ENCODE assay signal across 8 cellular contexts in the genomic region with DNA sequence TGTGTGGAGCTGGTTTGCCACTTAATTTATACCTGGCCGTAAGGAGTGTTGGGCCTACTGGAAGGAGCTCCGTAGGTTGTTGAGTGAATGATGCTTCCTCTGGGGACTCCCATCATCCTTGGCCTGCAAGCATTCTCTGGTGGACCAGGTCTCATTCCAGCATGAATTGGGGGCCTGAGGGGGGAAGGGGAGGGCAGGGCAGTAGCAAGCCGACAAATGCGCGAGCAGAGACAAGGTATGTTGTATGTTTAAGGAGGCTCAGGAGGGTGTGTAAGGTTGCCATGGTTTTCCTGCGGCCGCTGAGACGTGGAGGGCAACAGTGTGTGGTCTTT. TPM values are rescaled to one million over a fixed set of nuclear protein-coding genes. Genes with fewer than 3 reads are reported as not detected.
DNase-seq lines count a peak whose midpoint lies in the region; ATAC-seq and TF ChIP-seq lines count a peak whose summit lies in the region.

No MANE protein-coding gene starts in this region.

- no peak for ATAC-seq in naive B cell (ENCODE audit: low read depth in 2 of 2)
- ATAC-seq in GM21515 (IDR thresholded peaks at IDR 0.05; ENCODE audit: unreplicated experiment) = no peak

- H3K4me1 Mint-ChIP-seq in naive B cell = peaks cover 27 to 50% (median 39%) of the 10 kb centered on the region in 3 donors

- peaks cover 37 to 43% of the 10 kb centered on the region in 2 donors for H3K36me3 Mint-ChIP-seq in naive B cell

- H3F3A ChIP-seq in Loucy (ENCODE audit: low read depth) = no peaks in the 10 kb centered on the region

- peaks cover 6 to 33% (median 16%) of the 10 kb centered on the region in 7 donors for H3K9me3 Mint-ChIP-seq in naive B cell

- H3K4me3 Mint-ChIP-seq in naive B cell = peak overlapping the region; percentile 92 to 97 (median 94)

- intact Hi-C loops in dorsolateral prefrontal cortex (cut with DNase I) = loop anchor here in 1 of 2 donors (5.0 to 10.0 kb wide), 2 partner anchors 50 to 93 kb away; partner anchors contain the start of genes ZNF460 and ZNF805

- peaks cover 24% of the 10 kb centered on the region; the same call in 1 of the 2 replicates for H3K36me3 ChIP-seq in Loucy (ENCODE audit: insufficient read depth, low read length)

- DNase-seq in COLO668 (lab: John Stamatoyannopoulos, UW; ENCODE audit: unreplicated experiment) (peak; percentile 7), dorsolateral prefrontal cortex (no peak), naive B cell (no peak), NCI-H446 (lab: John Stamatoyannopoulos, UW) (no peak), mucosa of gallbladder (ENCODE audit: low spot score) (no peak)
- DNase-seq in stimulated activated CD4-positive, alpha-beta T cell treated with anti-CD3 and anti-CD28 coated beads, Interleukin-12 subunit alpha, Interleukin-12 subunit beta, amount 100 ng/mL, for 4 hours = no peak

- peaks cover 9% of the 10 kb centered on the region for H3K9me3 ChIP-seq in Loucy (ENCODE audit: insufficient read depth, low read depth, low read length)

- H3K9me2 ChIP-seq in Loucy (replicated peaks; ENCODE audit: low read depth, low read length) = no peaks in the 10 kb centered on the region

- H4K20me1 ChIP-seq in Loucy (ENCODE audit: insufficient read depth, low read length, poor library complexity, severe bottlenecking) = peaks cover 7% of the 10 kb centered on the region

- H2AFZ ChIP-seq in Loucy (ENCODE audit: low read length) = peak overlapping the region; percentile 99

- peak overlapping the region; percentile 98 for H3K4me2 ChIP-seq in Loucy (ENCODE audit: low read depth, low read length, poor library complexity, severe bottlenecking)

- H3K4me3 ChIP-seq in Loucy (ENCODE audit: low read length, poor library complexity, severe bottlenecking) (peak overlapping the region; percentile 95), dorsolateral prefrontal cortex (peak overlapping the region; percentile 61 to 100 (median 97))

- H3K79me2 ChIP-seq in Loucy (ENCODE audit: insufficient read depth, low read length) = peaks cover 29% of the 10 kb centered on the region

- H3K27ac ChIP-seq in dorsolateral prefrontal cortex = peak overlapping the region in 45 of 59 donors; percentile 69 to 96 (median 88)

- H3K4me1 ChIP-seq in Loucy (ENCODE audit: insufficient read depth, low read length, poor library complexity, severe bottlenecking) = peaks cover 20% of the 10 kb centered on the region

- peaks cover 0 to 12% (median 7%) of the 10 kb centered on the region in 3 donors for H3K27me3 Mint-ChIP-seq in naive B cell

- peak overlapping the region; percentile 88 for H3K9ac ChIP-seq in Loucy (ENCODE audit: low read depth, low read length, poor library complexity, severe bottlenecking)

- TF ChIP-seq CTCF in Loucy (conservative IDR thresholded peaks at IDR 0.05; ENCODE audit: low read length) (no peak), dorsolateral prefrontal cortex (IDR thresholded peaks at IDR 0.05 in 54 of 56, conservative IDR thresholded peaks at IDR 0.05 in 2 of 56; ENCODE audit: low read depth in 1 of 56, partially characterized antibody in 56 of 56) (no peak)

- H3K27ac Mint-ChIP-seq in naive B cell = peak overlapping the region; percentile 72 to 96 (median 78)

- H3K27me3 ChIP-seq in Loucy (ENCODE audit: insufficient read depth, low read length, poor library complexity, severe bottlenecking) (peaks cover 33% of the 10 kb centered on the region), dorsolateral prefrontal cortex (peaks cover 0 to 5% (median 0%) of the 10 kb centered on the region in 45 donors)

RNA-seq across cellular contexts. Expression of gene ZNF264, which starts 0.7 kb away (rescaled TPM):
- total RNA-seq in dorsolateral prefrontal cortex (10 to 100 TPM; 28.2 to 58.6 (median 43.9) TPM), mucosa of gallbladder (50.4 TPM)
- polyA plus RNA-seq in naive B cell (ENCODE audit: low read depth in 6 of 6) = 10 to 100 TPM in 5 of 6 donors, 1 to 10 TPM in 1; 6.9 to 25.2 (median 22.2) TPM

RNA-seq across cellular contexts. Expression of gene DUXA, which starts 24.7 kb away (rescaled TPM):
- total RNA-seq in dorsolateral prefrontal cortex (under 1 TPM in 1 of 120 experiments, not detected in 119; 0.69 TPM), mucosa of gallbladder (not detected)
- not detected for polyA plus RNA-seq in naive B cell (ENCODE audit: low read depth in 6 of 6)

RNA-seq across cellular contexts. Expression of gene AURKC, which starts 38.8 kb away (rescaled TPM):
- total RNA-seq in dorsolateral prefrontal cortex (1 to 10 TPM in 115 of 120 experiments, under 1 TPM in 5; 0.42 to 6.5 (median 2.6) TPM), mucosa of gallbladder (3.7 TPM)
- 1 to 10 TPM in 3 of 6 donors, under 1 TPM in 2, not detected in 1; 0.41 to 2.5 (median 1.7) TPM for polyA plus RNA-seq in naive B cell (ENCODE audit: low read depth in 6 of 6)

RNA-seq across cellular contexts. Expression of gene ZIM3, which starts 47.0 kb away (rescaled TPM):
- total RNA-seq in dorsolateral prefrontal cortex = not detected
- not detected for polyA plus RNA-seq in naive B cell (ENCODE audit: low read depth in 6 of 6)
- total RNA-seq in mucosa of gallbladder = not detected

RNA-seq across cellular contexts. Expression of gene ZNF805, which starts 48.4 kb away (rescaled TPM):
- total RNA-seq in dorsolateral prefrontal cortex = 10 to 100 TPM; 13.8 to 22.6 (median 17.4) TPM
- 1 to 10 TPM in 5 of 6 donors, not detected in 1; 3.4 to 5.9 (median 4.7) TPM for polyA plus RNA-seq in naive B cell (ENCODE audit: low read depth in 6 of 6)
- 14.8 TPM for total RNA-seq in mucosa of gallbladder
